In genomic region chr15:84582034-84582433, GRCh38 we compare ENCODE assay signal across 8 cellular contexts. TPM values are rescaled to one million over a fixed set of nuclear protein-coding genes. Genes with fewer than 3 reads are reported as not detected.
DNase-seq lines count a peak whose midpoint lies in the region; ATAC-seq, FAIRE-seq and TF ChIP-seq lines count a peak whose summit lies in the region.
"Not testable (repeated sequence)": the region's sequence is repeated elsewhere in the genome, so short reads cannot be mapped to it uniquely, and the experiment has no call there.

No MANE protein-coding gene starts in this region.

- not testable (repeated sequence) for H3K9ac ChIP-seq in BLaER1

- H4K20me1 ChIP-seq in BLaER1 = not testable (repeated sequence)

- H3K9me3 ChIP-seq in BLaER1; esophagus (ENCODE audit: control insufficient read depth in 2 of 2, insufficient read depth in 1 of 2, low read depth in 1 of 2, low read length in 1 of 2); esophagus muscularis mucosa; lower lobe of right lung; upper lobe of right lung: not testable (repeated sequence)

- ATAC-seq in left colon (peak; percentile 75), lower lobe of right lung (peak; percentile 54 to 64), upper lobe of right lung (peak; percentile 84)

- peak; percentile 17 for FAIRE-seq in GM12892 (lab: Jason Lieb, UNC)

- TF ChIP-seq EP300 in esophagus muscularis mucosa (IDR thresholded peaks at IDR 0.05) = not testable (repeated sequence)

- H3K27ac ChIP-seq in BLaER1; esophagus muscularis mucosa (replicated peaks in 1 of 4); lower lobe of right lung; upper lobe of right lung: not testable (repeated sequence)
- H3K27ac ChIP-seq in RWPE1 (peak overlapping the region; percentile 9; the same call in 1 of the 2 replicates), esophagus (ENCODE audit: low read depth in 2 of 2, low read length in 1 of 2) (peak overlapping the region; percentile 67 to 68)

- H3K4me1 ChIP-seq in BLaER1; esophagus (ENCODE audit: control insufficient read depth in 2 of 2, insufficient read depth in 2 of 2, low read length in 1 of 2); lower lobe of right lung; upper lobe of right lung: not testable (repeated sequence)
- peaks cover 0 to 11% (median 5%) of the 10 kb centered on the region in 4 donors for H3K4me1 ChIP-seq in esophagus muscularis mucosa

- not testable (repeated sequence) for H3K27me3 ChIP-seq in BLaER1; esophagus (ENCODE audit: control insufficient read depth in 1 of 2, insufficient read depth in 2 of 2, low read length in 2 of 2); esophagus muscularis mucosa; lower lobe of right lung (ENCODE audit: low read depth); upper lobe of right lung

- TF ChIP-seq POLR2A in GM12892 (IDR thresholded peaks at IDR 0.05; ENCODE audit: low read depth, low read length); esophagus muscularis mucosa (IDR thresholded peaks at IDR 0.05; ENCODE audit: low read depth): not testable (repeated sequence)

- POLR2A ChIA-PET in RWPE1 (lab: Yijun Ruan, JAX; ENCODE audit: low non-redundant PET) = not testable (repeated sequence)

- CTCF ChIA-PET in RWPE1 (lab: Yijun Ruan, JAX) = not testable (repeated sequence)

- not testable (repeated sequence) for H3K36me3 ChIP-seq in BLaER1; esophagus (ENCODE audit: control insufficient read depth in 2 of 2, insufficient read depth in 2 of 2, low read length in 1 of 2); esophagus muscularis mucosa; lower lobe of right lung; upper lobe of right lung

- DNase-seq in GM12892 (ENCODE audit: insufficient read length); RWPE1 (ENCODE audit: low spot score); left colon; upper lobe of right lung: not testable (repeated sequence)
- peak; percentile 8 for DNase-seq in esophagus muscularis mucosa (ENCODE audit: extremely low spot score)
- DNase-seq in lower lobe of right lung = peak; percentile 54

- WGBS in esophagus, 2 donors = 75 to 81% methylated on average over 1 to 2 of the region's 3 CpGs
- no CpG with 5 or more reads among the region's 3 CpGs for WGBS in esophagus muscularis mucosa

- H3K4me2 ChIP-seq in BLaER1 = 0 out of 2 replicates have a peak overlapping the region, but pooled peaks have one; percentile 32

- not testable (repeated sequence) for TF ChIP-seq CTCF in RWPE1 (conservative IDR thresholded peaks at IDR 0.05; ENCODE audit: low read depth); esophagus muscularis mucosa (IDR thresholded peaks at IDR 0.05); lower lobe of right lung (IDR thresholded peaks at IDR 0.05); upper lobe of right lung (IDR thresholded peaks at IDR 0.05)

- H3K4me3 ChIP-seq in BLaER1; esophagus (ENCODE audit: low read depth in 1 of 2, low read length in 2 of 2); esophagus muscularis mucosa; lower lobe of right lung; upper lobe of right lung: not testable (repeated sequence)

- intact Hi-C loops in esophagus muscularis mucosa (cut with DNase I); lower lobe of right lung (cut with DNase I); upper lobe of right lung (cut with DNase I): not testable (repeated sequence)
- intact Hi-C loops in left colon (cut with DNase I, micrococcal nuclease) = loop anchor here in 1 of 2 donors (10.0 kb wide), 1 partner anchor 343 kb away; no protein-coding TSS in a partner anchor

RNA-seq across cellular contexts. Expression of gene ZSCAN2, which starts 18.8 kb away (rescaled TPM):
- 10.1 TPM for polyA plus RNA-seq in GM12892 (2012; ENCODE audit: missing spikeins)
- under 1 TPM; 0.71 to 0.81 TPM for polyA plus RNA-seq in esophagus
- total RNA-seq in esophagus muscularis mucosa = 1 to 10 TPM; 4.6 to 9.5 (median 7.7) TPM
- 1 to 10 TPM; 5.4 to 8.2 TPM for total RNA-seq in left colon
- total RNA-seq in lower lobe of right lung = 6.9 TPM
- total RNA-seq in upper lobe of right lung = 5.8 TPM
